ENCODE assay signal across 25 cellular contexts in genomic region chr1:225544283-225544682, GRCh38.
DNase-seq lines count a peak whose midpoint lies in the region; TF ChIP-seq lines count a peak whose summit lies in the region.
"Had no signal": no experiment of that assay in that cellular context is flagged by ENCODE, and none has a peak within 500 bp of the region (broad histone marks: within the 10 kb centered on the region; RNA-seq: fewer than 3 reads in every experiment).

No MANE protein-coding gene starts in this region.

- peak overlapping the region; percentile 32 for H3K4me3 Mint-ChIP-seq in type B pancreatic cell
- H3K4me3 Mint-ChIP-seq: activated CD4-positive, alpha-beta T cell treated with anti-CD3 and anti-CD28 coated beads, Interleukin-2, amount 10 ng/mL, durations not matched to agents 24 days and 14 days; activated naive CD8-positive, alpha-beta T cell; CD4-positive, alpha-beta T cell; endodermal cell; memory B cell had no signal

- H3K27me3 ChIP-seq in cardiac muscle cell: no peaks in the 10 kb centered on the region
- no peaks in the 10 kb centered on the region for H3K27me3 ChIP-seq in right atrium auricular region
- no peaks in the 10 kb centered on the region for H3K27me3 ChIP-seq in PC-9 (ENCODE audit: insufficient read depth, low read depth)
- no peaks in the 10 kb centered on the region for H3K27me3 ChIP-seq in dorsolateral prefrontal cortex
- H3K27me3 ChIP-seq: right lobe of liver, transverse colon had no signal

- H3K4me1 ChIP-seq in cardiac muscle cell (ENCODE audit: low read depth) (peaks cover 11% of the 10 kb centered on the region), right atrium auricular region (peaks cover 0 to 23% of the 10 kb centered on the region in 2 donors), PC-9 (replicated peaks; ENCODE audit: insufficient read depth) (0 out of 2 replicates have a peak, but pooled peaks cover 5% of the 10 kb centered on the region)
- H3K4me1 ChIP-seq: right lobe of liver had no signal

- no TSS peak for BruUV-seq in PC-9 (replicated peaks; lab: Mats Ljungman, UMichigan)

- TF ChIP-seq POLR2A in lower leg skin (IDR thresholded peaks at IDR 0.05): no peak

- POLR2A ChIA-PET in PC-9 (lab: Charles Lee; ENCODE audit: unreplicated experiment): interaction anchor here (0.7 kb wide), 1 partner anchor 103 kb away, joined by 5 read pairs; no protein-coding TSS in a partner anchor

- H3K36me3 Mint-ChIP-seq in type B pancreatic cell: peaks cover 2% of the 10 kb centered on the region
- H3K36me3 Mint-ChIP-seq: activated naive CD8-positive, alpha-beta T cell; memory B cell had no signal

- CTCF ChIA-PET in PC-9 (lab: Charles Lee): interaction anchor here (0.7 kb wide), 1 partner anchor 80 kb away, joined by 3 read pairs; no protein-coding TSS in a partner anchor

- H3K79me2 ChIP-seq in PC-9 (ENCODE audit: low read depth): peaks cover 23% of the 10 kb centered on the region

- H4K20me1 ChIP-seq in PC-9 (ENCODE audit: insufficient read depth): no peaks in the 10 kb centered on the region; the same call in 1 of the 2 replicates

- no peaks in the 10 kb centered on the region for H3K27me3 Mint-ChIP-seq in type B pancreatic cell
- H3K27me3 Mint-ChIP-seq: progenitor cell of endocrine pancreas had no signal

- no peak overlapping the region for H3K4me2 ChIP-seq in PC-9

- peaks cover 11% of the 10 kb centered on the region; the same call in 1 of the 2 replicates for H3F3A ChIP-seq in PC-9 (ENCODE audit: insufficient read depth, low read depth)

- H2AFZ ChIP-seq in PC-9: no peak overlapping the region

- H3K9me2 ChIP-seq in PC-9 (ENCODE audit: insufficient read depth): no peaks in the 10 kb centered on the region

- H3K27ac ChIP-seq in cardiac muscle cell: peak overlapping the region; percentile 24
- H3K27ac ChIP-seq in right atrium auricular region: no peak overlapping the region
- 0 out of 2 replicates have a peak overlapping the region, but pooled peaks have one; percentile 4 for H3K27ac ChIP-seq in PC-9
- H3K27ac ChIP-seq in dorsolateral prefrontal cortex: peak overlapping the region in 52 of 59 donors; percentile 0 to 85 (median 68)
- H3K27ac ChIP-seq: right lobe of liver, WERI-Rb-1 had no signal

- no peaks in the 10 kb centered on the region for H3K9me3 ChIP-seq in cardiac muscle cell (ENCODE audit: low read depth)
- no peaks in the 10 kb centered on the region for H3K9me3 ChIP-seq in right atrium auricular region
- no peaks in the 10 kb centered on the region for H3K9me3 ChIP-seq in PC-9 (ENCODE audit: insufficient read depth, low read depth)
- H3K9me3 ChIP-seq: right lobe of liver, transverse colon had no signal

- peaks cover 26% of the 10 kb centered on the region for H3K4me1 Mint-ChIP-seq in type B pancreatic cell (ENCODE audit: unreplicated experiment)
- H3K4me1 Mint-ChIP-seq: activated CD4-positive, alpha-beta T cell treated with anti-CD3 and anti-CD28 coated beads, Interleukin-2, amount 10 ng/mL, durations not matched to agents 24 days and 14 days had no signal

- intact Hi-C loops in PC-9 (cut with micrococcal nuclease; ENCODE audit: unreplicated experiment) (no loop called here), dorsolateral prefrontal cortex (cut with DNase I) (loop anchor here in 1 of 2 donors (10.0 kb wide), 1 partner anchor 231 kb away; the partner anchor contains the start of gene SRP9), lower leg skin (cut with DNase I; ENCODE audit: low total_unique reads) (no loop called here)

- H3K36me3 ChIP-seq in cardiac muscle cell: no peaks in the 10 kb centered on the region
- H3K36me3 ChIP-seq in right atrium auricular region: no peaks in the 10 kb centered on the region
- no peaks in the 10 kb centered on the region for H3K36me3 ChIP-seq in PC-9 (ENCODE audit: low read depth)
- H3K36me3 ChIP-seq: right lobe of liver, transverse colon, WERI-Rb-1 had no signal

- peak overlapping the region; percentile 69 for H3K27ac Mint-ChIP-seq in type B pancreatic cell
- H3K27ac Mint-ChIP-seq: activated CD4-positive, alpha-beta T cell treated with anti-CD3 and anti-CD28 coated beads, Interleukin-2, amount 10 ng/mL, durations not matched to agents 24 days and 14 days; activated naive CD8-positive, alpha-beta T cell; CD4-positive, alpha-beta T cell; endodermal cell; memory B cell had no signal

- H3K9me3 Mint-ChIP-seq in type B pancreatic cell: no peaks in the 10 kb centered on the region
- H3K9me3 Mint-ChIP-seq: activated CD4-positive, alpha-beta T cell treated with anti-CD3 and anti-CD28 coated beads, Interleukin-2, amount 10 ng/mL, durations not matched to agents 24 days and 14 days; CD4-positive, alpha-beta T cell; endodermal cell; memory B cell had no signal

- DNase-seq in cardiac muscle cell (ENCODE audit: low read depth in 1 of 2, low spot score in 1 of 2) (no peak), right atrium auricular region (ENCODE audit: low spot score) (no peak), PC-9 (no peak), dorsolateral prefrontal cortex (no peak), type B pancreatic cell (ENCODE audit: extremely low spot score, unreplicated experiment) (no peak), nucleus accumbens (lab: John Stamatoyannopoulos, UW) (no peak), lower leg skin (ENCODE audit: low spot score in 2 of 2) (no peak), HUDEP-2 (lab: John Stamatoyannopoulos, UW; ENCODE audit: unreplicated experiment in 76 of 76) (no peak)
- DNase-seq: activated CD4-positive, alpha-beta T cell treated with anti-CD3 and anti-CD28 coated beads, Interleukin-2, amount 10 ng/mL, durations not matched to agents 24 days and 14 days; activated CD8-positive, alpha-beta memory T cell treated with anti-CD3 and anti-CD28 coated beads for 24 hours; activated effector memory CD4-positive, alpha-beta T cell treated with Interleukin-2 at 50 U/mL for 16 hours; anterior cingulate cortex; CD4-positive, alpha-beta T cell; cortex of kidney; EL; endodermal cell; KBM-7; NCI-H2081; right lobe of liver; stimulated activated CD4-positive, alpha-beta T cell treated with anti-CD3 and anti-CD28 coated beads, Interleukin-4, amount 100 ng/mL, for 1 hour; transverse colon; WERI-Rb-1 had no signal

- H3K4me3 ChIP-seq in cardiac muscle cell (no peak overlapping the region), right atrium auricular region (no peak overlapping the region), PC-9 (no peak overlapping the region), dorsolateral prefrontal cortex (no peak overlapping the region), lower leg skin (ENCODE audit: low read depth, poor library complexity, severe bottlenecking) (no peak overlapping the region)
- H3K4me3 ChIP-seq: right lobe of liver, transverse colon had no signal

- WGBS in lower leg skin, 2 donors: 81 to 85% methylated on average over 2 of the region's 2 CpGs

- TF ChIP-seq CTCF in cardiac muscle cell (IDR thresholded peaks at IDR 0.05; ENCODE audit: low read depth, low read length) (no peak), right atrium auricular region (IDR thresholded peaks at IDR 0.05) (no peak), PC-9 (conservative IDR thresholded peaks at IDR 0.05) (no peak), dorsolateral prefrontal cortex (IDR thresholded peaks at IDR 0.05 in 54 of 56, conservative IDR thresholded peaks at IDR 0.05 in 2 of 56; ENCODE audit: low read depth in 1 of 56, partially characterized antibody in 56 of 56) (no peak), type B pancreatic cell (conservative IDR thresholded peaks at IDR 0.05) (no peak), lower leg skin (IDR thresholded peaks at IDR 0.05) (no peak)

Comparison
In these comparisons a context has a peak if more than half of its experiments do, and no peak if none do; other contexts are left out.
1. H3K27ac ChIP-seq: peak in cardiac muscle cell (single experiment), PC-9 (single experiment) and dorsolateral prefrontal cortex (52 of 59); none in right atrium auricular region (0 of 2).